In genomic region chr3:126983276-126983652, GRCh38 we compare ENCODE assay signal across 8 cellular contexts. TPM values are rescaled to one million over a fixed set of nuclear protein-coding genes. Genes with fewer than 3 reads are reported as not detected.
DNase-seq lines count a peak whose midpoint lies in the region; ATAC-seq and TF ChIP-seq lines count a peak whose summit lies in the region.

No MANE protein-coding gene starts in this region.

- H3K9me3 ChIP-seq in OCI-LY1 (ENCODE audit: low read length) (no peaks in the 10 kb centered on the region), heart left ventricle (no peaks in the 10 kb centered on the region), thoracic aorta (no peaks in the 10 kb centered on the region)

- H3K9ac ChIP-seq in OCI-LY1 (ENCODE audit: low read length): no peak overlapping the region; the same call in 1 of the 2 replicates

- WGBS in heart left ventricle, 4 donors: 0 to 2% (median 1%) methylated on average over 9 to 70 of the region's 70 CpGs

- H3K27ac Mint-ChIP-seq in activated naive CD4-positive, alpha-beta T cell treated with anti-CD3 and anti-CD28 coated beads, Interleukin-2, amount 10 ng/mL, durations not matched to agents 7 days and 5 days: no peak overlapping the region
- H3K27ac Mint-ChIP-seq in activated naive CD4-positive, alpha-beta T cell treated with anti-CD3 and anti-CD28 coated beads for 36 hours: no peak overlapping the region

- TF ChIP-seq CTCF in OCI-LY1 (IDR thresholded peaks at IDR 0.05; ENCODE audit: low read length) (no peak), heart left ventricle (IDR thresholded peaks at IDR 0.05) (no peak), thoracic aorta (IDR thresholded peaks at IDR 0.05) (no peak)

- peak overlapping the region; percentile 56 for H3K4me3 ChIP-seq in OCI-LY1 (ENCODE audit: low read depth, low read length, poor library complexity, severe bottlenecking)
- H3K4me3 ChIP-seq in heart left ventricle: peak overlapping the region; percentile 60 to 91 (median 78)
- peak overlapping the region; percentile 97 for H3K4me3 ChIP-seq in thoracic aorta

- peaks cover 23% of the 10 kb centered on the region for H3K4me1 Mint-ChIP-seq in activated naive CD4-positive, alpha-beta T cell treated with anti-CD3 and anti-CD28 coated beads, Interleukin-2, amount 10 ng/mL, durations not matched to agents 7 days and 5 days
- peaks cover 17% of the 10 kb centered on the region for H3K4me1 Mint-ChIP-seq in activated naive CD4-positive, alpha-beta T cell treated with anti-CD3 and anti-CD28 coated beads for 36 hours (ENCODE audit: low read depth)

- no peak for TF ChIP-seq POLR2A in heart left ventricle (IDR thresholded peaks at IDR 0.05)

- no peak overlapping the region for H3K27ac ChIP-seq in OCI-LY1 (ENCODE audit: low read depth, low read length, poor library complexity, severe bottlenecking)
- peak overlapping the region in 2 of 12 donors; percentile 79 to 80 for H3K27ac ChIP-seq in heart left ventricle
- no peak overlapping the region for H3K27ac ChIP-seq in thoracic aorta

- ATAC-seq in heart left ventricle (no peak), thoracic aorta (ENCODE audit: insufficient number of reproducible peaks, low FRiP score, low read depth) (no peak), GM21576 (IDR thresholded peaks at IDR 0.05; ENCODE audit: unreplicated experiment) (no peak)

- no peak overlapping the region for H3K4me3 Mint-ChIP-seq in activated naive CD4-positive, alpha-beta T cell treated with anti-CD3 and anti-CD28 coated beads, Interleukin-2, amount 10 ng/mL, durations not matched to agents 7 days and 5 days
- H3K4me3 Mint-ChIP-seq in activated naive CD4-positive, alpha-beta T cell treated with anti-CD3 and anti-CD28 coated beads for 36 hours: no peak overlapping the region

- no peaks in the 10 kb centered on the region for H3K36me3 Mint-ChIP-seq in activated naive CD4-positive, alpha-beta T cell treated with anti-CD3 and anti-CD28 coated beads, Interleukin-2, amount 10 ng/mL, durations not matched to agents 7 days and 5 days
- no peaks in the 10 kb centered on the region for H3K36me3 Mint-ChIP-seq in activated naive CD4-positive, alpha-beta T cell treated with anti-CD3 and anti-CD28 coated beads for 36 hours (ENCODE audit: low read depth)

- intact Hi-C loops in activated naive CD4-positive, alpha-beta T cell treated with anti-CD3 and anti-CD28 coated beads for 36 hours (cut with micrococcal nuclease): loop anchor here (2.0 to 10.0 kb wide), 4 partner anchors 72 to 628 kb away; partner anchors contain the start of genes KLF15 and TPRA1
- intact Hi-C loops in heart left ventricle (cut with DNase I): loop anchor here (2.0 to 10.0 kb wide), 14 partner anchors 152 to 564 kb away; no protein-coding TSS in a partner anchor

- H3K27me3 Mint-ChIP-seq in activated naive CD4-positive, alpha-beta T cell treated with anti-CD3 and anti-CD28 coated beads, Interleukin-2, amount 10 ng/mL, durations not matched to agents 7 days and 5 days: peaks cover 47% of the 10 kb centered on the region
- peaks cover 3% of the 10 kb centered on the region for H3K27me3 Mint-ChIP-seq in activated naive CD4-positive, alpha-beta T cell treated with anti-CD3 and anti-CD28 coated beads for 36 hours (ENCODE audit: low read depth)

- no peaks in the 10 kb centered on the region for H3K9me2 ChIP-seq in OCI-LY1 (ENCODE audit: low read depth, low read length)

- H3K27me3 ChIP-seq in OCI-LY1 (ENCODE audit: insufficient read depth, low read length) (no peaks in the 10 kb centered on the region; the same call in 1 of the 2 replicates), heart left ventricle (peaks cover 0 to 4% (median 0%) of the 10 kb centered on the region in 9 donors), thoracic aorta (replicated peaks; ENCODE audit: insufficient read depth) (no peaks in the 10 kb centered on the region)

- H3K36me3 ChIP-seq in OCI-LY1 (ENCODE audit: insufficient read depth, low read length): no peaks in the 10 kb centered on the region
- peaks cover 0 to under 1% (median 0%) of the 10 kb centered on the region in 9 donors for H3K36me3 ChIP-seq in heart left ventricle
- no peaks in the 10 kb centered on the region for H3K36me3 ChIP-seq in thoracic aorta

- peak; percentile 39 for DNase-seq in activated naive CD4-positive, alpha-beta T cell treated with anti-CD3 and anti-CD28 coated beads, Interleukin-2, amount 10 ng/mL, durations not matched to agents 7 days and 5 days
- DNase-seq in activated naive CD4-positive, alpha-beta T cell treated with anti-CD3 and anti-CD28 coated beads for 36 hours: no peak
- DNase-seq in heart left ventricle: no peak
- no peak for DNase-seq in thoracic aorta (ENCODE audit: low spot score)
- no peak for DNase-seq in foreskin melanocyte
- DNase-seq in GDM1 (lab: John Stamatoyannopoulos, UW): no peak

- H4K20me1 ChIP-seq in OCI-LY1 (ENCODE audit: insufficient read depth, low read length): no peaks in the 10 kb centered on the region

- CTCF ChIA-PET in activated naive CD4-positive, alpha-beta T cell treated with anti-CD3 and anti-CD28 coated beads, Interleukin-2, amount 10 ng/mL, durations not matched to agents 7 days and 5 days (lab: Charles Lee): interaction anchor here (2.7 to 3.9 kb wide), 2 partner anchors 12 to 230 kb away, joined by 9 to 22 read pairs; no protein-coding TSS in a partner anchor
- CTCF ChIA-PET in activated naive CD4-positive, alpha-beta T cell treated with anti-CD3 and anti-CD28 coated beads for 36 hours (lab: Charles Lee): interaction anchor here (1.0 kb wide), 1 partner anchor 299 kb away, joined by 3 read pairs; no protein-coding TSS in a partner anchor

- H2AFZ ChIP-seq in OCI-LY1 (ENCODE audit: low read length): no peak overlapping the region

- peak overlapping the region; percentile 59 for H3K4me2 ChIP-seq in OCI-LY1 (ENCODE audit: low read length)

- H3F3A ChIP-seq in OCI-LY1 (ENCODE audit: insufficient read depth, low read length): no peaks in the 10 kb centered on the region

- H3K4me1 ChIP-seq in OCI-LY1 (ENCODE audit: insufficient read depth, low read length, severe bottlenecking): peaks cover 13% of the 10 kb centered on the region
- H3K4me1 ChIP-seq in heart left ventricle: peaks cover 0 to 50% (median 25%) of the 10 kb centered on the region in 12 donors
- H3K4me1 ChIP-seq in thoracic aorta (ENCODE audit: control insufficient read depth in 1 of 2, low read depth in 2 of 2): peaks cover 30 to 54% of the 10 kb centered on the region in 2 donors

- no peaks in the 10 kb centered on the region for H3K79me2 ChIP-seq in OCI-LY1 (ENCODE audit: insufficient read depth, low read length)

- H3K9me3 Mint-ChIP-seq in activated naive CD4-positive, alpha-beta T cell treated with anti-CD3 and anti-CD28 coated beads, Interleukin-2, amount 10 ng/mL, durations not matched to agents 7 days and 5 days: no peaks in the 10 kb centered on the region
- H3K9me3 Mint-ChIP-seq in activated naive CD4-positive, alpha-beta T cell treated with anti-CD3 and anti-CD28 coated beads for 36 hours: no peaks in the 10 kb centered on the region

RNA-seq across cellular contexts. Expression of gene PLXNA1, which starts 0.3 kb away (rescaled TPM):
- total RNA-seq in activated naive CD4-positive, alpha-beta T cell treated with anti-CD3 and anti-CD28 coated beads for 36 hours: 1 to 10 TPM; 5.0 to 5.8 TPM
- total RNA-seq in heart left ventricle: 10 to 100 TPM; 19.5 to 38.8 (median 29.6) TPM
- 10 to 100 TPM; 14.6 to 30.4 TPM for polyA plus RNA-seq in heart left ventricle
- 100 to 1,000 TPM in 1 of 2 donors, 10 to 100 TPM in 1; 70.1 to 102 TPM for total RNA-seq in thoracic aorta
